Comparison of ENCODE assay signal across 9 cellular contexts in genomic region chr14:65098586-65098985, GRCh38. TPM values are rescaled to one million over a fixed set of nuclear protein-coding genes. Genes with fewer than 3 reads are reported as not detected.
DNase-seq lines count a peak whose midpoint lies in the region; ATAC-seq and TF ChIP-seq lines count a peak whose summit lies in the region.
"Had no signal": no experiment of that assay in that cellular context is flagged by ENCODE, and none has a peak within 500 bp of the region (broad histone marks: within the 10 kb centered on the region; RNA-seq: fewer than 3 reads in every experiment).

No MANE protein-coding gene starts in this region.

- peak; percentile 55 for DNase-seq in GM12865 (ENCODE audit: low read depth)
- peak; percentile 85 for DNase-seq in OCI-M1 (lab: John Stamatoyannopoulos, UW)
- no peak for DNase-seq in effector memory CD4-positive, alpha-beta T cell
- no peak for DNase-seq in psoas muscle
- DNase-seq in tibial artery: no peak
- no peak for DNase-seq in C1 segment of cervical spinal cord (lab: John Stamatoyannopoulos, UW)
- DNase-seq: NCI-H1436 treated with DMSO at 0.1 percent for 48 hours had no signal

- intact Hi-C loops in psoas muscle (cut with DNase I) (loop anchor here in 1 of 2 donors (5.0 kb wide), 1 partner anchor 111 kb away; the partner anchor contains the start of gene FNTB), tibial artery (cut with DNase I; ENCODE audit: low total_unique reads) (no loop called here)

- no peaks in the 10 kb centered on the region for H3K9me3 ChIP-seq in effector memory CD4-positive, alpha-beta T cell (ENCODE audit: control insufficient read depth, low read length)
- H3K9me3 ChIP-seq in psoas muscle: no peaks in the 10 kb centered on the region
- H3K9me3 ChIP-seq in tibial artery: no peaks in the 10 kb centered on the region

- peaks cover 18% of the 10 kb centered on the region for H3K36me3 ChIP-seq in effector memory CD4-positive, alpha-beta T cell (ENCODE audit: control insufficient read depth, insufficient read depth, low read length)
- H3K36me3 ChIP-seq in psoas muscle (ENCODE audit: insufficient read depth in 1 of 2, low read depth in 1 of 2) (peaks cover 0 to 18% of the 10 kb centered on the region in 2 donors), tibial artery (peaks cover 4 to 5% (median 4%) of the 10 kb centered on the region in 3 donors)

- 31 to 47% (median 44%) methylated on average over 2 of the region's 2 CpGs for WGBS in psoas muscle, 3 donors

- H3K4me3 ChIP-seq in GM12865 (ENCODE audit: low read depth, low read length): peak overlapping the region; percentile 43
- H3K4me3 ChIP-seq in effector memory CD4-positive, alpha-beta T cell (ENCODE audit: insufficient read depth, low read depth, low read length, poor library complexity, severe bottlenecking): peak overlapping the region; percentile 19
- peak overlapping the region; percentile 94 for H3K4me3 ChIP-seq in psoas muscle
- H3K4me3 ChIP-seq in tibial artery: peak overlapping the region in 1 of 2 donors; percentile 1

- TF ChIP-seq CTCF in GM12865 (IDR thresholded peaks at IDR 0.05; ENCODE audit: insufficient read depth, low read depth, low read length, missing control alignments) (no peak), psoas muscle (IDR thresholded peaks at IDR 0.05) (no peak), tibial artery (IDR thresholded peaks at IDR 0.05) (no peak)

- no peaks in the 10 kb centered on the region for H3K27me3 ChIP-seq in effector memory CD4-positive, alpha-beta T cell (replicated peaks; ENCODE audit: control insufficient read depth, insufficient read depth, low read length, poor library complexity, severe bottlenecking)
- no peaks in the 10 kb centered on the region for H3K27me3 ChIP-seq in psoas muscle (ENCODE audit: insufficient read depth in 3 of 3, low read length in 2 of 3)
- no peaks in the 10 kb centered on the region for H3K27me3 ChIP-seq in tibial artery

- ATAC-seq in psoas muscle: no peak
- no peak for ATAC-seq in GM21515 (IDR thresholded peaks at IDR 0.05; ENCODE audit: unreplicated experiment)
- ATAC-seq in HG03442 (IDR thresholded peaks at IDR 0.05; ENCODE audit: unreplicated experiment): no peak

- H3K4me1 ChIP-seq in effector memory CD4-positive, alpha-beta T cell (ENCODE audit: control insufficient read depth, insufficient read depth, low read length, poor library complexity, severe bottlenecking): peaks cover 49% of the 10 kb centered on the region
- H3K4me1 ChIP-seq in psoas muscle: peaks cover 77% of the 10 kb centered on the region
- H3K4me1 ChIP-seq in tibial artery: peaks cover 4 to 85% (median 51%) of the 10 kb centered on the region in 4 donors

- peak overlapping the region; percentile 47 for H3K27ac ChIP-seq in effector memory CD4-positive, alpha-beta T cell (ENCODE audit: insufficient read depth, low read length, poor library complexity, severe bottlenecking)
- H3K27ac ChIP-seq in psoas muscle: peak overlapping the region; percentile 6
- H3K27ac ChIP-seq in tibial artery: peak overlapping the region in 1 of 2 donors; percentile 29

RNA-seq across cellular contexts. Expression of gene MAX, which starts 3.7 kb away (rescaled TPM):
- 100 to 1,000 TPM in 1 of 4 donors, 10 to 100 TPM in 3; 44.7 to 115 (median 55.9) TPM for total RNA-seq in psoas muscle
- 10 to 100 TPM; 44.5 to 83.6 (median 50.6) TPM for polyA plus RNA-seq in psoas muscle

Comparison
In these comparisons a context has a peak if more than half of its experiments do, and no peak if none do; other contexts are left out.
1. DNase-seq: peak in GM12865 (single experiment) and OCI-M1 (single experiment); none in effector memory CD4-positive, alpha-beta T cell (0 of 3), psoas muscle (0 of 2), tibial artery (0 of 2) and C1 segment of cervical spinal cord (0 of 14).